ENCODE assay signal across 9 cellular contexts in genomic region chr3:109098245-109098644, GRCh38. TPM values are rescaled to one million over a fixed set of nuclear protein-coding genes. Genes with fewer than 3 reads are reported as not detected.
DNase-seq lines count a peak whose midpoint lies in the region; ATAC-seq and TF ChIP-seq lines count a peak whose summit lies in the region.
"Had no signal": no experiment of that assay in that cellular context is flagged by ENCODE, and none has a peak within 500 bp of the region (broad histone marks: within the 10 kb centered on the region; RNA-seq: fewer than 3 reads in every experiment).

No MANE protein-coding gene starts in this region.

- H3K27me3 ChIP-seq in breast epithelium (no peaks in the 10 kb centered on the region), MM.1S (replicated peaks; ENCODE audit: insufficient read depth, low read length) (no peaks in the 10 kb centered on the region)
- H3K27me3 ChIP-seq in CD4-positive, alpha-beta T cell (ENCODE audit: control insufficient read depth, insufficient read depth, low read length) = no peaks in the 10 kb centered on the region

- no peak for TF ChIP-seq POLR2A in breast epithelium (IDR thresholded peaks at IDR 0.05)

- H3K27ac Mint-ChIP-seq in MCF 10A (ENCODE audit: low read depth, unreplicated experiment) (no peak overlapping the region), chondrocyte (ENCODE audit: unreplicated experiment) (no peak overlapping the region), type B pancreatic cell (no peak overlapping the region)
- H3K27ac Mint-ChIP-seq in CD4-positive, alpha-beta T cell = no peak overlapping the region
- H3K27ac Mint-ChIP-seq: activated T-cell treated with anti-CD3 and anti-CD28 coated beads, Interleukin-2, amount 50 U/mL, for 72 hours had no signal

- H3K9me3 Mint-ChIP-seq in MCF 10A (ENCODE audit: unreplicated experiment) = no peaks in the 10 kb centered on the region
- H3K9me3 Mint-ChIP-seq in chondrocyte (ENCODE audit: low read depth) = no peaks in the 10 kb centered on the region
- H3K9me3 Mint-ChIP-seq in type B pancreatic cell = no peaks in the 10 kb centered on the region
- no peaks in the 10 kb centered on the region for H3K9me3 Mint-ChIP-seq in CD4-positive, alpha-beta T cell
- H3K9me3 Mint-ChIP-seq: activated T-cell treated with anti-CD3 and anti-CD28 coated beads, Interleukin-2, amount 50 U/mL, for 72 hours had no signal

- H3K36me3 ChIP-seq in breast epithelium (no peaks in the 10 kb centered on the region), MM.1S (replicated peaks; ENCODE audit: insufficient read depth, low read length) (no peaks in the 10 kb centered on the region)

- CTCF ChIA-PET in MCF 10A (lab: Yijun Ruan, JAX) = interaction anchor here (0.7 to 2.6 kb wide), 8 partner anchors 8 to 442 kb away, joined by 3 to 17 read pairs (median 4); no protein-coding TSS in a partner anchor
- CTCF ChIA-PET in CD4-positive, alpha-beta T cell (lab: Charles Lee) = no interaction called here

- no peak overlapping the region for H3K4me3 ChIP-seq in breast epithelium
- H3K4me3 ChIP-seq in MM.1S (ENCODE audit: low read length) = no peak overlapping the region

- H3K79me2 ChIP-seq in MM.1S (ENCODE audit: low read length) = no peaks in the 10 kb centered on the region

- H3K4me2 ChIP-seq in MM.1S (ENCODE audit: low read depth, low read length) = no peak overlapping the region

- peak; percentile 47 for TF ChIP-seq CTCF in MCF 10A (IDR thresholded peaks at IDR 0.05; ENCODE audit: unreplicated experiment)
- TF ChIP-seq CTCF in breast epithelium (IDR thresholded peaks at IDR 0.05) = no peak
- TF ChIP-seq CTCF in MM.1S (IDR thresholded peaks at IDR 0.05; ENCODE audit: low read length) = peak; percentile 67
- TF ChIP-seq CTCF in chondrocyte (IDR thresholded peaks at IDR 0.05) = peak; percentile 14
- TF ChIP-seq CTCF in type B pancreatic cell (conservative IDR thresholded peaks at IDR 0.05) = peak; percentile 49
- no peak for TF ChIP-seq CTCF in CD4-positive, alpha-beta T cell (IDR thresholded peaks at IDR 0.05)

- H2AFZ ChIP-seq in MM.1S (ENCODE audit: low read length) = no peak overlapping the region

- no peak overlapping the region for H3K4me3 Mint-ChIP-seq in MCF 10A (ENCODE audit: unreplicated experiment)
- H3K4me3 Mint-ChIP-seq in chondrocyte (ENCODE audit: unreplicated experiment) = no peak overlapping the region
- H3K4me3 Mint-ChIP-seq in type B pancreatic cell = no peak overlapping the region
- no peak overlapping the region for H3K4me3 Mint-ChIP-seq in CD4-positive, alpha-beta T cell
- H3K4me3 Mint-ChIP-seq: activated T-cell treated with anti-CD3 and anti-CD28 coated beads, Interleukin-2, amount 50 U/mL, for 72 hours had no signal

- H3K9me2 ChIP-seq in MM.1S (replicated peaks; ENCODE audit: insufficient read depth, low read length) = no peaks in the 10 kb centered on the region

- no peaks in the 10 kb centered on the region for H3K36me3 Mint-ChIP-seq in MCF 10A (ENCODE audit: insufficient read depth, unreplicated experiment)
- H3K36me3 Mint-ChIP-seq in chondrocyte (ENCODE audit: low read depth) = no peaks in the 10 kb centered on the region
- H3K36me3 Mint-ChIP-seq in type B pancreatic cell = no peaks in the 10 kb centered on the region
- no peaks in the 10 kb centered on the region for H3K36me3 Mint-ChIP-seq in CD4-positive, alpha-beta T cell (ENCODE audit: low read depth)

- H3K9ac ChIP-seq in MM.1S (ENCODE audit: low read length) = no peak overlapping the region

- H3F3A ChIP-seq in MM.1S (ENCODE audit: insufficient read depth, low read length) = no peaks in the 10 kb centered on the region

- H3K4me1 Mint-ChIP-seq in MCF 10A (ENCODE audit: insufficient read depth, unreplicated experiment) (no peaks in the 10 kb centered on the region), chondrocyte (ENCODE audit: low read depth) (peaks cover 4% of the 10 kb centered on the region), type B pancreatic cell (ENCODE audit: unreplicated experiment) (peaks cover 10% of the 10 kb centered on the region)
- H3K4me1 Mint-ChIP-seq in CD4-positive, alpha-beta T cell (ENCODE audit: low read depth) = no peaks in the 10 kb centered on the region

- POLR2A ChIA-PET in MCF 10A (lab: Yijun Ruan, JAX) = interaction anchor here (1.4 kb wide), 1 partner anchor 18 kb away, joined by 3 read pairs; no protein-coding TSS in a partner anchor
- POLR2A ChIA-PET in CD4-positive, alpha-beta T cell (lab: Charles Lee) = no interaction called here

- BruUV-seq in MCF 10A (replicated peaks; lab: Mats Ljungman, UMichigan) = no TSS peak

- H4K20me1 ChIP-seq in MM.1S (ENCODE audit: insufficient read depth, low read length) = no peaks in the 10 kb centered on the region

- DNase-seq in MCF 10A (ENCODE audit: unreplicated experiment) (peak; percentile 42), breast epithelium (ENCODE audit: low spot score in 2 of 2) (no peak), MM.1S (peak; percentile 35), chondrocyte (ENCODE audit: low spot score) (no peak), type B pancreatic cell (ENCODE audit: extremely low spot score, unreplicated experiment) (no peak), NCI-H1930 (lab: John Stamatoyannopoulos, UW) (no peak)
- DNase-seq in CD4-positive, alpha-beta T cell = no peak
- DNase-seq: activated T-cell treated with anti-CD3 and anti-CD28 coated beads, Interleukin-2, amount 50 U/mL, for 72 hours had no signal

- H3K27ac ChIP-seq in breast epithelium = no peak overlapping the region
- H3K27ac ChIP-seq in MM.1S (ENCODE audit: low read length) = no peak overlapping the region
- H3K27ac ChIP-seq in CD4-positive, alpha-beta T cell (ENCODE audit: low read depth, low read length) = no peak overlapping the region

- ATAC-seq in HG03457 (IDR thresholded peaks at IDR 0.05; ENCODE audit: unreplicated experiment) = no peak
- no peak for ATAC-seq in CD4-positive, alpha-beta T cell (ENCODE audit: poor library complexity)

- H3K4me1 ChIP-seq in breast epithelium (no peaks in the 10 kb centered on the region), MM.1S (ENCODE audit: low read length) (peaks cover 9% of the 10 kb centered on the region)

- no peaks in the 10 kb centered on the region for H3K27me3 Mint-ChIP-seq in MCF 10A (ENCODE audit: insufficient read depth, unreplicated experiment)
- H3K27me3 Mint-ChIP-seq in chondrocyte (ENCODE audit: low read depth) = peaks cover 11% of the 10 kb centered on the region
- no peaks in the 10 kb centered on the region for H3K27me3 Mint-ChIP-seq in type B pancreatic cell
- no peaks in the 10 kb centered on the region for H3K27me3 Mint-ChIP-seq in CD4-positive, alpha-beta T cell

- H3K9me3 ChIP-seq in breast epithelium (no peaks in the 10 kb centered on the region), MM.1S (replicated peaks; ENCODE audit: insufficient read depth, low read length) (no peaks in the 10 kb centered on the region)
- no peaks in the 10 kb centered on the region for H3K9me3 ChIP-seq in CD4-positive, alpha-beta T cell (ENCODE audit: control insufficient read depth, low read length)

- intact Hi-C loops in MCF 10A (cut with micrococcal nuclease) (no loop called here), breast epithelium (cut with DNase I; ENCODE audit: low total_unique reads) (no loop called here)
- intact Hi-C loops in CD4-positive, alpha-beta T cell (cut with DNase I, micrococcal nuclease) = no loop called here

RNA-seq across cellular contexts. Expression of gene MORC1, which starts 19.7 kb away (rescaled TPM):
- total RNA-seq in MCF 10A (2022) = not detected in 2 replicates
- total RNA-seq in breast epithelium = under 1 TPM in 1 of 3 donors, not detected in 2; under 0.01 TPM
- not detected in 3 replicates for total RNA-seq in chondrocyte
- total RNA-seq in type B pancreatic cell (ENCODE audit: low replicate concordance) = not detected in 2 replicates
- total RNA-seq in CD4-positive, alpha-beta T cell = not detected
- total RNA-seq: activated T-cell treated with anti-CD3 and anti-CD28 coated beads, Interleukin-2, amount 50 U/mL, for 72 hours had no signal

RNA-seq across cellular contexts. Expression of gene C3orf85, which starts 38.3 kb away (rescaled TPM):
- total RNA-seq in MCF 10A (2022) (not detected in 2 replicates), breast epithelium (not detected), chondrocyte (not detected in 3 replicates), type B pancreatic cell (ENCODE audit: low replicate concordance) (2.3 and 6.8 TPM in 2 replicates)
- not detected for total RNA-seq in CD4-positive, alpha-beta T cell
- total RNA-seq: activated T-cell treated with anti-CD3 and anti-CD28 coated beads, Interleukin-2, amount 50 U/mL, for 72 hours had no signal

Comparison
In these comparisons a context has a peak if more than half of its experiments do, and no peak if none do; other contexts are left out.
1. DNase-seq: peak in MCF 10A (single experiment) and MM.1S (single experiment); none in breast epithelium (0 of 2), chondrocyte (single experiment), type B pancreatic cell (single experiment), CD4-positive, alpha-beta T cell (0 of 10) and NCI-H1930 (0 of 2).
2. CTCF ChIP-seq: peak in MCF 10A (single experiment), MM.1S (single experiment), chondrocyte (single experiment) and type B pancreatic cell (single experiment); none in breast epithelium (0 of 3) and CD4-positive, alpha-beta T cell (single experiment).